In the genomic region with DNA sequence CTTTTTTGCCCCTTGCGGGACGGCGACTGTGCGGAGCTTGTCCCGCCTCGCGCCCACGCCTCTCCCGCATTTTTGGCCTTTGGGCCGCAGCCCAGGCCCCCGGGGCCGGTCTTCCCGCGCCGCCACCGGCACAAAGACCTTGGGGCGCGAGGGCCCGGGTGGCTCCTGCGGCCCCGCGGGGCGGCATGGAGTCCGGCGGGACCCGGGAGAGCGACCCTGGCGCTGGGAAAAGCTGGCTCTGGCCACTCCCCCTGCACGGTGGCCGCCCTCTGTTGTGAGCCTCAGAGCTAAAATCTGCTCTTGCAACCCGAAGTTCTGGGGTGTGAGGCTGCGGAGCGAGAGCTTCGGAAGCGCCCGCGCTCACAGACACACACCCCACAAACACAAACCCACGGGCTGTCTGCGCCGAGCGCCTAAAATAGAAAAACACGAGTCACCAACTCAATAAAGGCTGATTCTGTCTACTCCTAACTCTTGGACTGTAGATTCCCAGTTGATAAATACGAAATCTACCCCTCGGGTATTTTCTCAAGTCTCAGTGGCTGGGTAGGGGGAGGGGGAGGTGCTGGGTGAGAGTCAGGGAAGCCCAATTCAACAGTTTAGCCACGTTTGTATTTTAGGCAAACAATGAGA, we compare ENCODE assay signal across 8 cellular contexts. TPM values are rescaled to one million over a fixed set of nuclear protein-coding genes. Genes with fewer than 3 reads are reported as not detected.
DNase-seq lines count a peak whose midpoint lies in the region; ATAC-seq and TF ChIP-seq lines count a peak whose summit lies in the region.

No MANE protein-coding gene starts in this region.

- peaks cover 16% of the 10 kb centered on the region for H3K79me2 ChIP-seq in MM.1S (ENCODE audit: low read length)

- H3K9me3 Mint-ChIP-seq in chondrocyte (ENCODE audit: low read depth) = no peaks in the 10 kb centered on the region

- H3K9me3 ChIP-seq in MM.1S (replicated peaks; ENCODE audit: insufficient read depth, low read length) (no peaks in the 10 kb centered on the region), left lung (no peaks in the 10 kb centered on the region)

- no peak for TF ChIP-seq CTCF in MM.1S (IDR thresholded peaks at IDR 0.05; ENCODE audit: low read length)
- TF ChIP-seq CTCF in chondrocyte (IDR thresholded peaks at IDR 0.05) = no peak
- TF ChIP-seq CTCF in left lung (IDR thresholded peaks at IDR 0.05) = no peak

- peak overlapping the region; percentile 97 for H3K4me2 ChIP-seq in MM.1S (ENCODE audit: low read depth, low read length)

- H2AFZ ChIP-seq in MM.1S (ENCODE audit: low read length) = peak overlapping the region; percentile 85

- no peaks in the 10 kb centered on the region for H4K20me1 ChIP-seq in MM.1S (ENCODE audit: insufficient read depth, low read length)

- H3K27me3 ChIP-seq in MM.1S (replicated peaks; ENCODE audit: insufficient read depth, low read length) = no peaks in the 10 kb centered on the region
- peaks cover 0 to 25% of the 10 kb centered on the region in 2 donors for H3K27me3 ChIP-seq in left lung

- H3K4me1 Mint-ChIP-seq in chondrocyte (ENCODE audit: low read depth) = peaks cover 21% of the 10 kb centered on the region

- no peaks in the 10 kb centered on the region for H3K9me2 ChIP-seq in MM.1S (replicated peaks; ENCODE audit: insufficient read depth, low read length)

- no peaks in the 10 kb centered on the region for H3K36me3 Mint-ChIP-seq in chondrocyte (ENCODE audit: low read depth)

- ATAC-seq in GM19035 (IDR thresholded peaks at IDR 0.05; ENCODE audit: unreplicated experiment) (peak; percentile 14), left lung (peak; percentile 65), HG03108 (IDR thresholded peaks at IDR 0.05; ENCODE audit: unreplicated experiment) (no peak)

- no peaks in the 10 kb centered on the region for H3K27me3 Mint-ChIP-seq in chondrocyte (ENCODE audit: low read depth)

- peak overlapping the region; percentile 77 for H3K4me3 Mint-ChIP-seq in chondrocyte (ENCODE audit: unreplicated experiment)

- peak overlapping the region; percentile 70 for H3K4me3 ChIP-seq in MM.1S (ENCODE audit: low read length)
- peak overlapping the region; percentile 55 to 58 for H3K4me3 ChIP-seq in left lung

- DNase-seq in Ammon's horn (ENCODE audit: low spot score) (peak; percentile 35), MM.1S (peak; percentile 58), SW480 (ENCODE audit: low spot score) (peak; percentile 71), chondrocyte (ENCODE audit: low spot score) (no peak), left lung (peak; percentile 44 to 85)
- DNase-seq in stimulated activated CD4-positive, alpha-beta T cell treated with anti-CD3 and anti-CD28 coated beads, Interleukin-2, amount 100 ng/mL, for 4 hours (ENCODE audit: low read depth) = peak; percentile 26

- peaks cover 20% of the 10 kb centered on the region for H3K4me1 ChIP-seq in MM.1S (ENCODE audit: low read length)
- peaks cover 5 to 24% of the 10 kb centered on the region in 2 donors for H3K4me1 ChIP-seq in left lung

- H3K27ac ChIP-seq in MM.1S (ENCODE audit: low read length) (peak overlapping the region; percentile 92), left lung (peak overlapping the region; percentile 41 to 74)

- peaks cover 24% of the 10 kb centered on the region for H3F3A ChIP-seq in MM.1S (ENCODE audit: insufficient read depth, low read length)

- no peaks in the 10 kb centered on the region for H3K36me3 ChIP-seq in MM.1S (replicated peaks; ENCODE audit: insufficient read depth, low read length)
- no peaks in the 10 kb centered on the region for H3K36me3 ChIP-seq in left lung

- intact Hi-C loops in left lung (cut with DNase I) = no loop called here

- peak overlapping the region; percentile 87 for H3K9ac ChIP-seq in MM.1S (ENCODE audit: low read length)

- peak overlapping the region; percentile 81 for H3K27ac Mint-ChIP-seq in chondrocyte (ENCODE audit: unreplicated experiment)

RNA-seq across cellular contexts. Expression of a gene that starts 0.5 kb away (rescaled TPM):
- total RNA-seq in chondrocyte = 3.1 to 3.9 TPM (median 3.6 TPM) in 3 replicates
- 1 to 10 TPM; 3.8 to 5.6 TPM for total RNA-seq in left lung
